Comparison of ENCODE assay signal across 1 cellular context in the genomic region with DNA sequence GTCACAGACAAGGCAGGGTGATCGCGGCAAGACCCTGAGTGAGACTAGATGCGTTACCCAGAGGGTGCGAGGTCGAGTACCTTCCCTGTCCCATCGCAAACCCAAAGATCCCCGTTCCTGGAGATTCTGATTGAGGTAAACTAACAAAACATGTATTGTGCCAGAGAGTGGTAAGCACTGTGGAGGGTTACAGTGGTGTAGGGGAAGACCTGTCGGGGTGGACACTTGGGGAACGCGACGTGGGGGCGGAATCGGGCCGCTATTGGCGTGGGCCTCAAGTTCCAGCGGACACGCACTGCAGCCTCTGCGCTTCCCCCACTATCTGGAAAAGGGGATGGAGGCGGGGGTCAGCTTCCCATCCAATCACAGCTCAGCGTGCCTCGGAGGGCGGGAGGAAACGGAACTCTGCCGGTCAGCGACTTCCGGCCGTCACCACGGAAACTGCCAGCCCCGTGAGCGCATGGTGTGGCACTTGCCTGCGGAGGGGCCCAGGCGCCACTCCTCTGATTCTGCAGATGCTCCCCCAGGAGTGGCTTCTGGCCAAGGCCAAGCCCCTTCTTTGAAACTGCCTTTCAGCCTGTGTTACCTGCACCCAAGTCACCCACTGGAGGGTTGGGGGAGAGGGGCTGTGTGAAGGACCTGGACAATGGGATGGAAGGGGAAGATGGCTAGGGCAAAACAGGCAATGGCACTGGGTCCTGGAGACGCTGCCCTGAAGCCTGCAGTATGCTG.
TF ChIP-seq lines count a peak whose summit lies in the region.

No MANE protein-coding gene starts in this region.

TF ChIP-seq in HepG2, 621 proteins besides CTCF, POLR2A, EP300 and RAD21 (continued from another document):
- TF ChIP-seq, protein P1, sequence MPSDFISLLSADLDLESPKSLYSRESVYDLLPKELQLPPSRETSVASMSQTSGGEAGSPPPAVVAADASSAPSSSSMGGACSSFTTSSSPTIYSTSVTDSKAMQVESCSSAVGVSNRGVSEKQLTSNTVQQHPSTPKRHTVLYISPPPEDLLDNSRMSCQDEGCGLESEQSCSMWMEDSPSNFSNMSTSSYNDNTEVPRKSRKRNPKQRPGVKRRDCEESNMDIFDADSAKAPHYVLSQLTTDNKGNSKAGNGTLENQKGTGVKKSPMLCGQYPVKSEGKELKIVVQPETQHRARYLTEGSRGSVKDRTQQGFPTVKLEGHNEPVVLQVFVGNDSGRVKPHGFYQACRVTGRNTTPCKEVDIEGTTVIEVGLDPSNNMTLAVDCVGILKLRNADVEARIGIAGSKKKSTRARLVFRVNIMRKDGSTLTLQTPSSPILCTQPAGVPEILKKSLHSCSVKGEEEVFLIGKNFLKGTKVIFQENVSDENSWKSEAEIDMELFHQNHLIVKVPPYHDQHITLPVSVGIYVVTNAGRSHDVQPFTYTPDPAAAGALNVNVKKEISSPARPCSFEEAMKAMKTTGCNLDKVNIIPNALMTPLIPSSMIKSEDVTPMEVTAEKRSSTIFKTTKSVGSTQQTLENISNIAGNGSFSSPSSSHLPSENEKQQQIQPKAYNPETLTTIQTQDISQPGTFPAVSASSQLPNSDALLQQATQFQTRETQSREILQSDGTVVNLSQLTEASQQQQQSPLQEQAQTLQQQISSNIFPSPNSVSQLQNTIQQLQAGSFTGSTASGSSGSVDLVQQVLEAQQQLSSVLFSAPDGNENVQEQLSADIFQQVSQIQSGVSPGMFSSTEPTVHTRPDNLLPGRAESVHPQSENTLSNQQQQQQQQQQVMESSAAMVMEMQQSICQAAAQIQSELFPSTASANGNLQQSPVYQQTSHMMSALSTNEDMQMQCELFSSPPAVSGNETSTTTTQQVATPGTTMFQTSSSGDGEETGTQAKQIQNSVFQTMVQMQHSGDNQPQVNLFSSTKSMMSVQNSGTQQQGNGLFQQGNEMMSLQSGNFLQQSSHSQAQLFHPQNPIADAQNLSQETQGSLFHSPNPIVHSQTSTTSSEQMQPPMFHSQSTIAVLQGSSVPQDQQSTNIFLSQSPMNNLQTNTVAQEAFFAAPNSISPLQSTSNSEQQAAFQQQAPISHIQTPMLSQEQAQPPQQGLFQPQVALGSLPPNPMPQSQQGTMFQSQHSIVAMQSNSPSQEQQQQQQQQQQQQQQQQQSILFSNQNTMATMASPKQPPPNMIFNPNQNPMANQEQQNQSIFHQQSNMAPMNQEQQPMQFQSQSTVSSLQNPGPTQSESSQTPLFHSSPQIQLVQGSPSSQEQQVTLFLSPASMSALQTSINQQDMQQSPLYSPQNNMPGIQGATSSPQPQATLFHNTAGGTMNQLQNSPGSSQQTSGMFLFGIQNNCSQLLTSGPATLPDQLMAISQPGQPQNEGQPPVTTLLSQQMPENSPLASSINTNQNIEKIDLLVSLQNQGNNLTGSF (CRISPR knock-in tag; IDR thresholded peaks at IDR 0.05): no peak
- TF ChIP-seq ZNF841 (CRISPR knock-in tag; IDR thresholded peaks at IDR 0.05; ENCODE audit: borderline replicate concordance) (no peak), YEATS4 (CRISPR knock-in tag; IDR thresholded peaks at IDR 0.05; ENCODE audit: borderline replicate concordance) (no peak; the same call in 1 of the 2 replicates), SNAI1 (CRISPR knock-in tag; IDR thresholded peaks at IDR 0.05; ENCODE audit: borderline replicate concordance) (peak; percentile 23; the same call in 1 of the 2 replicates), ZNF224 (CRISPR knock-in tag; IDR thresholded peaks at IDR 0.05) (peak; percentile 70; the same call in 1 of the 2 replicates), ZNF552 (CRISPR knock-in tag; IDR thresholded peaks at IDR 0.05; ENCODE audit: borderline replicate concordance) (no peak; the same call in 1 of the 2 replicates), NR2F6 (IDR thresholded peaks at IDR 0.05) (peak; percentile 41; the same call in 1 of the 2 replicates), NR2F6 (CRISPR knock-in tag; IDR thresholded peaks at IDR 0.05) (0 out of 2 replicates have a peak, but pooled peaks have one; percentile 44), ISX (CRISPR knock-in tag; conservative IDR thresholded peaks at IDR 0.05) (no peak), ZNF451 (CRISPR knock-in tag; IDR thresholded peaks at IDR 0.05) (no peak; the same call in 1 of the 2 replicates), PTBP1 (IDR thresholded peaks at IDR 0.05; ENCODE audit: low read depth, low read length, poor library complexity, severe bottlenecking) (no peak), KDM4B (CRISPR knock-in tag; IDR thresholded peaks at IDR 0.05) (no peak), ZFYVE20 (CRISPR knock-in tag; IDR thresholded peaks at IDR 0.05; ENCODE audit: borderline replicate concordance, low read depth) (no peak)
